Comparison of ENCODE assay signal across 17 cellular contexts in genomic region chr14:101929946-101930345, GRCh38.
"Had no signal": no experiment of that assay in that cellular context is flagged by ENCODE, and none has a peak within 500 bp of the region (broad histone marks: within the 10 kb centered on the region; RNA-seq: fewer than 3 reads in every experiment).

No MANE protein-coding gene starts in this region.

- H3K4me1 ChIP-seq: right lobe of liver had no signal

- H3K36me3 Mint-ChIP-seq: naive B cell had no signal

- H3K9me3 ChIP-seq: mucosa of descending colon, ovary, right lobe of liver, suprapubic skin, vagina had no signal

- H3K27me3 Mint-ChIP-seq: naive B cell had no signal

- H3K4me1 Mint-ChIP-seq: naive B cell had no signal

- H3K4me3 ChIP-seq: mucosa of descending colon, ovary, right lobe of liver, suprapubic skin, vagina had no signal

- H3K36me3 ChIP-seq: ovary, WERI-Rb-1 had no signal

- ATAC-seq: mucosa of descending colon, right lobe of liver had no signal

- H3K27me3 ChIP-seq: brain microvascular endothelial cell, ovary, right lobe of liver, vagina had no signal

- DNase-seq: activated CD4-positive, alpha-beta T cell treated with anti-CD3 and anti-CD28 coated beads for 1 hour; activated CD4-positive, alpha-beta T cell treated with anti-CD3 and anti-CD28 coated beads, Interleukin-2, amount 50 U/mL, for 48 hours; activated naive CD4-positive, alpha-beta T cell treated with anti-CD3 and anti-CD28 coated beads for 36 hours; brain microvascular endothelial cell; cortex of kidney; effector CD4-positive, alpha-beta T cell; mesenchymal stem cell; mucosa of descending colon; naive B cell; right lobe of liver; stimulated activated naive CD4-positive, alpha-beta T cell; SW 1271; WERI-Rb-1 had no signal

- FAIRE-seq: endothelial cell of umbilical vein had no signal

- H3K27ac ChIP-seq: brain microvascular endothelial cell, right lobe of liver, suprapubic skin, WERI-Rb-1 had no signal

- H3K9me3 Mint-ChIP-seq: activated naive CD4-positive, alpha-beta T cell treated with anti-CD3 and anti-CD28 coated beads for 36 hours; naive B cell had no signal

- H3K4me3 Mint-ChIP-seq: activated naive CD4-positive, alpha-beta T cell treated with anti-CD3 and anti-CD28 coated beads for 36 hours had no signal
